In the genomic region with DNA sequence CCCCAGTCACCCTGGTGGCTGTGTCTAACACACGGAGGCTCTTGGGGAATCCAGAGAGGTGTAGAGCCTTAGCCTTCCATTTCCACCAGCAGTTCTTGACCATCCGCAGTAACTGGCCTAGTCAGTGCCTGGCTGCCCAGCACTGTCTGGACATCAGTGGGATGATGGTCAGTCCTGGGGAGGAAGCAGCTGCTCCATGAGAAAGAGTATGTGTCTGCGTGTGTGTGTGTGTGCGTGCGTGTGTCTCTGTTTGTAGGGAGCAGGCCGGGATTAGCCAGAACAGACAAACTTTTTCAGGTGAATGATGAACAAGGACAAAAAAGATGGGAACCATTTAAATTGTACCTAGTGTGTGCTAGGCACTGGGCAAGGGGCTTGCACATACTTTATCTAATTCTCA, we compare ENCODE assay signal across 16 cellular contexts.
"Had no signal": no experiment of that assay in that cellular context is flagged by ENCODE, and none has a peak within 500 bp of the region (broad histone marks: within the 10 kb centered on the region; RNA-seq: fewer than 3 reads in every experiment).

No MANE protein-coding gene starts in this region.

- H3K36me3 ChIP-seq: SJCRH30 had no signal

- H3K27ac ChIP-seq: SJCRH30 had no signal

- DNase-seq: KBM-7, NCI-H1048, NCI-H1105, NCI-H1417, NCI-H146, NCI-H1694 treated with DMSO at 0.1 percent for 48 hours, NCI-H1930, NCI-H2081, NCI-H2107, NCI-H226, NCI-H510A, NCI-H774, RPMI8226, SHP77 treated with DMSO at 0.1 percent for 48 hours, SJCRH30 had no signal

- H3K4me1 ChIP-seq: SJCRH30 had no signal

- H3K9me3 ChIP-seq: SJCRH30 had no signal

- H3K4me3 ChIP-seq: SJCRH30 had no signal

- ATAC-seq: SK-N-SH treated with all-trans-retinoic acid at 6 μM for 48 hours had no signal
